Comparison of ENCODE assay signal across 9 cellular contexts in the genomic region with DNA sequence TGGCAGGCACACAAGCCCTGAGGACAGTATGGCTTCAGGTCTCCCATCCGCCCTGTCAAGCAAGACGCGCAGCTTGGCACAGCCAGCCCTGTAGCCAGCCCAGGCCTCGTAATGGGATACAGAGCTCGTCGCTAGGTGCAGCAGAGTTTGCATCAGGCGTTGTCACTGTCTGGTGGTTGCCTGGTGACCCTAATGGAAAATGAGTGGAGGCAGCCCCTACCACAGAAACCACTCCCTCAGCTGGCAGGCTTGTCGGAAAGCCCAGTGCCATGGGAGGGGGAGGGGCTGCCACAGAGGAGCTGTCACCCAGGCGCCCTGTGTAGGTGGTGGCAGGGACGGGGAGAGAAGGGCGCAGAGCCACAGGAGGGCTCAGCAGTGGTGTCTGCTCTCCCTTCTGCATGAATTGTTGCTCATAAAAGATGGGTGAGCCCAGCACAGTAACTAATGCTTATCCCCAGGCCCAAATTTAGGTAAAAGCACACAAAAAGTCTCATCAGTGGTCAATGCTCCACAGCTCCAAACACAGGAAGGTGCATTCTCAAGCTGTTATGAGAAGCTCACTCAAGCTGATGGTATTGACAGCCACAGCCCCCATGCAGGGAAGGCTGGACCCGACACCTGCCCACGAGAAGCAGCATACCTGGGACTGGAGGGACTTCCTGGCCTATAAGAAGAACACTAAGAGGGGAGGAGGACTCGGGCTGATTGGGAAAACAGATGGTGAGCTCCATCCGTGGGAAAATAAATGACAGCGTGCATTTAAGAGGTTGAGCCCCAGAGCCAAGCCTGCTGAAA.
DNase-seq lines count a peak whose midpoint lies in the region; ATAC-seq and TF ChIP-seq lines count a peak whose summit lies in the region.
"Had no signal": no experiment of that assay in that cellular context is flagged by ENCODE, and none has a peak within 500 bp of the region (broad histone marks: within the 10 kb centered on the region; RNA-seq: fewer than 3 reads in every experiment).

No MANE protein-coding gene starts in this region.

- H3K27ac Mint-ChIP-seq in CD4-positive, alpha-beta memory T cell, result peak overlapping the region; percentile 97 to 100 (median 98)
- H3K27ac Mint-ChIP-seq in activated CD8-positive, alpha-beta memory T cell treated with anti-CD3 and anti-CD28 coated beads, Interleukin-2, amount 10 ng/mL, durations not matched to agents 7 days and 5 days, result peak overlapping the region; percentile 42

- H3K27me3 Mint-ChIP-seq in CD4-positive, alpha-beta memory T cell, result no peaks in the 10 kb centered on the region
- no peaks in the 10 kb centered on the region for H3K27me3 Mint-ChIP-seq in activated CD8-positive, alpha-beta memory T cell treated with anti-CD3 and anti-CD28 coated beads, Interleukin-2, amount 10 ng/mL, durations not matched to agents 7 days and 5 days

- ATAC-seq in activated CD8-positive, alpha-beta memory T cell treated with anti-CD3 and anti-CD28 coated beads, Interleukin-2, amount 10 ng/mL, durations not matched to agents 7 days and 5 days, result peak; percentile 91
- peak; percentile 13 to 34 for ATAC-seq in lower lobe of right lung
- ATAC-seq in HG03039 (IDR thresholded peaks at IDR 0.05; ENCODE audit: unreplicated experiment), result no peak
- ATAC-seq: Panc1 had no signal

- no peaks in the 10 kb centered on the region for H3K9me3 Mint-ChIP-seq in CD4-positive, alpha-beta memory T cell
- H3K9me3 Mint-ChIP-seq in activated CD8-positive, alpha-beta memory T cell treated with anti-CD3 and anti-CD28 coated beads, Interleukin-2, amount 10 ng/mL, durations not matched to agents 7 days and 5 days (ENCODE audit: low read depth), result no peaks in the 10 kb centered on the region

- peaks cover 31 to 45% (median 40%) of the 10 kb centered on the region in 4 donors for H3K4me1 Mint-ChIP-seq in CD4-positive, alpha-beta memory T cell
- H3K4me1 Mint-ChIP-seq in activated CD8-positive, alpha-beta memory T cell treated with anti-CD3 and anti-CD28 coated beads, Interleukin-2, amount 10 ng/mL, durations not matched to agents 7 days and 5 days, result peaks cover 17% of the 10 kb centered on the region

- H3K4me3 ChIP-seq in CD4-positive, alpha-beta memory T cell (ENCODE audit: low read length in 2 of 2), result peak overlapping the region in 1 of 2 donors; percentile 28
- H3K4me3 ChIP-seq in lower lobe of right lung (no peak overlapping the region), MG63 (no peak overlapping the region)

- peak overlapping the region; percentile 48 to 81 (median 72) for H3K4me3 Mint-ChIP-seq in CD4-positive, alpha-beta memory T cell
- H3K4me3 Mint-ChIP-seq in activated CD8-positive, alpha-beta memory T cell treated with anti-CD3 and anti-CD28 coated beads, Interleukin-2, amount 10 ng/mL, durations not matched to agents 7 days and 5 days, result no peak overlapping the region

- peak; percentile 84 to 95 (median 90) for DNase-seq in CD4-positive, alpha-beta memory T cell
- DNase-seq in NCI-H1436 treated with DMSO at 0.1 percent for 48 hours (lab: John Stamatoyannopoulos, UW) (peak; percentile 30), lower lobe of right lung (peak; percentile 47), pons (ENCODE audit: low spot score) (no peak), MG63 (no peak)
- peak; percentile 82 for DNase-seq in activated CD8-positive, alpha-beta memory T cell treated with anti-CD3 and anti-CD28 coated beads, Interleukin-2, amount 10 ng/mL, durations not matched to agents 7 days and 5 days
- peak; percentile 84 to 95 for DNase-seq in stimulated activated CD8-positive, alpha-beta memory T cell treated with anti-CD3 and anti-CD28 coated beads, Interleukin-7, amount 100 ng/mL, for 48 hours (ENCODE audit: extremely low read depth in 1 of 2, low read depth in 1 of 2)

- no peak for TF ChIP-seq CTCF in lower lobe of right lung (IDR thresholded peaks at IDR 0.05)

- no peaks in the 10 kb centered on the region for H3K36me3 ChIP-seq in CD4-positive, alpha-beta memory T cell (ENCODE audit: insufficient read depth, low read length)
- no peaks in the 10 kb centered on the region for H3K36me3 ChIP-seq in lower lobe of right lung
- H3K36me3 ChIP-seq in MG63, result no peaks in the 10 kb centered on the region

- CTCF ChIA-PET in CD4-positive, alpha-beta memory T cell (lab: Charles Lee; ENCODE audit: partially characterized antibody), result interaction anchor here (0.6 to 1.8 kb wide), 5 partner anchors 10 to 208 kb away, joined by 3 to 10 read pairs (median 3); no protein-coding TSS in a partner anchor
- CTCF ChIA-PET in activated CD8-positive, alpha-beta memory T cell treated with anti-CD3 and anti-CD28 coated beads, Interleukin-2, amount 10 ng/mL, durations not matched to agents 7 days and 5 days (lab: Charles Lee), result interaction anchor here (0.5 to 1.4 kb wide), 7 partner anchors 9 to 250 kb away, joined by 3 read pairs; no protein-coding TSS in a partner anchor

- no peaks in the 10 kb centered on the region for H3K9me3 ChIP-seq in CD4-positive, alpha-beta memory T cell (ENCODE audit: control insufficient read depth in 1 of 2, low read length in 2 of 2)
- no peaks in the 10 kb centered on the region for H3K9me3 ChIP-seq in lower lobe of right lung
- H3K9me3 ChIP-seq in MG63, result no peaks in the 10 kb centered on the region

- H3K27ac ChIP-seq in CD4-positive, alpha-beta memory T cell (ENCODE audit: low read depth, low read length), result peak overlapping the region; percentile 50
- peak overlapping the region; percentile 25 for H3K27ac ChIP-seq in lower lobe of right lung

- no peaks in the 10 kb centered on the region for H3K27me3 ChIP-seq in CD4-positive, alpha-beta memory T cell (ENCODE audit: insufficient read depth, low read length)
- H3K27me3 ChIP-seq in lower lobe of right lung (ENCODE audit: low read depth) (no peaks in the 10 kb centered on the region), MG63 (no peaks in the 10 kb centered on the region)

- intact Hi-C loops in CD4-positive, alpha-beta memory T cell (cut with micrococcal nuclease), result loop anchor here (2.0 to 5.0 kb wide), 3 partner anchors 26 to 98 kb away; no protein-coding TSS in a partner anchor
- intact Hi-C loops in lower lobe of right lung (cut with DNase I), result no loop called here

- POLR2A ChIA-PET in CD4-positive, alpha-beta memory T cell (lab: Charles Lee; ENCODE audit: partially characterized antibody), result interaction anchor here (0.6 to 2.6 kb wide), 29 partner anchors 11 to 370 kb away, joined by 3 to 19 read pairs (median 5); no protein-coding TSS in a partner anchor

- no peaks in the 10 kb centered on the region for H3K36me3 Mint-ChIP-seq in CD4-positive, alpha-beta memory T cell
- no peaks in the 10 kb centered on the region for H3K36me3 Mint-ChIP-seq in activated CD8-positive, alpha-beta memory T cell treated with anti-CD3 and anti-CD28 coated beads, Interleukin-2, amount 10 ng/mL, durations not matched to agents 7 days and 5 days

- peaks cover 26% of the 10 kb centered on the region for H3K4me1 ChIP-seq in CD4-positive, alpha-beta memory T cell (ENCODE audit: insufficient read depth, low read length)
- peaks cover 24% of the 10 kb centered on the region for H3K4me1 ChIP-seq in lower lobe of right lung

Comparison
In these comparisons a context has a peak if more than half of its experiments do, and no peak if none do; other contexts are left out.
1. DNase-seq: peak in CD4-positive, alpha-beta memory T cell (5 of 5), NCI-H1436 treated with DMSO at 0.1 percent for 48 hours (single experiment), activated CD8-positive, alpha-beta memory T cell treated with anti-CD3 and anti-CD28 coated beads, Interleukin-2, amount 10 ng/mL, durations not matched to agents 7 days and 5 days (single experiment), lower lobe of right lung (single experiment) and stimulated activated CD8-positive, alpha-beta memory T cell treated with anti-CD3 and anti-CD28 coated beads, Interleukin-7, amount 100 ng/mL, for 48 hours (2 of 2); none in pons (single experiment) and MG63 (single experiment).